Comparison of ENCODE assay signal across 1 cellular context in the genomic region with DNA sequence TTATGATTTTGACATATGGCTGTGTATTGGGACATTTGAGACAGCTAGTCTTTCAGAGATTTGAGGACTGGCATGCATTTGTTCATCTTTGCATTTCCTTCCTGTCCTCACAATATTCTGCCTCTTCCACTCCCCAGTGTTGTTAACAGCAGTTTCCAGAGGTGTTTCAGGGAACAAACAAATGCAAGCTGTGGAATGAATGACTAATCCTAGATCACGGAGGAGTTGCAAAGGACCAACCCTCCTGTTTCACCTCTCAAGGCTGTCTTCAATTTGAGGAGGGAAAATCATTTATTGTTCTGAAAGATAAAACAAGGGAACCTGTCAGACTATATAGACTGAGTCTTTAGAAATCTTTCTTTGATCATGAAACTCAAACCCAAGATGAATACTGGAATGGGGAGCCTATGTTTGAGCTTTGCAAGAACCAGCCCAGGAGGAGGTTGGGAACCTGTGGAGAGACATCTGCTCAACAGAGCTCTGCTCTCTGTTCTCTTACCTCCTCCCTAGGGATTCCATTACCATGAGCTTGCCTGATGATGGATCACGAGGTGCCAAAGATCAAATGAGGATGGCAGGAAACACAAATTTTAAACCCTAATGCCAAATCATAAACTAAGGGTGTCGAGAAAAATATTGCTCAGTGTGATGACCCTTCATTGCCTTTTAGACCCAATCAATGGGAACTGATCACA.
TF ChIP-seq lines count a peak whose summit lies in the region.

No MANE protein-coding gene starts in this region.

TF ChIP-seq in IMR-90, 13 proteins besides CTCF, POLR2A, EP300 and RAD21:
- TF ChIP-seq, protein P1, sequence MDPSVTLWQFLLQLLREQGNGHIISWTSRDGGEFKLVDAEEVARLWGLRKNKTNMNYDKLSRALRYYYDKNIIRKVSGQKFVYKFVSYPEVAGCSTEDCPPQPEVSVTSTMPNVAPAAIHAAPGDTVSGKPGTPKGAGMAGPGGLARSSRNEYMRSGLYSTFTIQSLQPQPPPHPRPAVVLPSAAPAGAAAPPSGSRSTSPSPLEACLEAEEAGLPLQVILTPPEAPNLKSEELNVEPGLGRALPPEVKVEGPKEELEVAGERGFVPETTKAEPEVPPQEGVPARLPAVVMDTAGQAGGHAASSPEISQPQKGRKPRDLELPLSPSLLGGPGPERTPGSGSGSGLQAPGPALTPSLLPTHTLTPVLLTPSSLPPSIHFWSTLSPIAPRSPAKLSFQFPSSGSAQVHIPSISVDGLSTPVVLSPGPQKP (IDR thresholded peaks at IDR 0.05; ENCODE audit: borderline replicate concordance, low read depth, low read length) = no peak
- TF ChIP-seq SMC3 (IDR thresholded peaks at IDR 0.05; ENCODE audit: low read depth, low read length) (no peak), CEBPB (IDR thresholded peaks at IDR 0.05; ENCODE audit: low read depth, low read length) (no peak), MXI1 (IDR thresholded peaks at IDR 0.05; ENCODE audit: borderline replicate concordance, low read depth, low read length) (no peak), BHLHE40 (IDR thresholded peaks at IDR 0.05; ENCODE audit: low read depth, low read length) (no peak), MAFK (IDR thresholded peaks at IDR 0.05; ENCODE audit: low read depth, low read length) (no peak), MAZ (IDR thresholded peaks at IDR 0.05; ENCODE audit: borderline replicate concordance, low read depth, low read length) (no peak), FOS (IDR thresholded peaks at IDR 0.05; ENCODE audit: low read depth, low read length) (no peak), NFE2L2 (IDR thresholded peaks at IDR 0.05; ENCODE audit: low read depth, low read length) (no peak), RCOR1 (IDR thresholded peaks at IDR 0.05; ENCODE audit: insufficient replicate concordance, low read length) (no peak), RFX5 (IDR thresholded peaks at IDR 0.05; ENCODE audit: low read depth, low read length) (no peak), CHD1 (IDR thresholded peaks at IDR 0.05; ENCODE audit: low read depth, low read length) (no peak)
- TF ChIP-seq, protein P2, sequence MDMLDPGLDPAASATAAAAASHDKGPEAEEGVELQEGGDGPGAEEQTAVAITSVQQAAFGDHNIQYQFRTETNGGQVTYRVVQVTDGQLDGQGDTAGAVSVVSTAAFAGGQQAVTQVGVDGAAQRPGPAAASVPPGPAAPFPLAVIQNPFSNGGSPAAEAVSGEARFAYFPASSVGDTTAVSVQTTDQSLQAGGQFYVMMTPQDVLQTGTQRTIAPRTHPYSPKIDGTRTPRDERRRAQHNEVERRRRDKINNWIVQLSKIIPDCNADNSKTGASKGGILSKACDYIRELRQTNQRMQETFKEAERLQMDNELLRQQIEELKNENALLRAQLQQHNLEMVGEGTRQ (IDR thresholded peaks at IDR 0.05; ENCODE audit: low read depth, low read length) = no peak
